Comparison of ENCODE assay signal across 1 cellular context in the genomic region with DNA sequence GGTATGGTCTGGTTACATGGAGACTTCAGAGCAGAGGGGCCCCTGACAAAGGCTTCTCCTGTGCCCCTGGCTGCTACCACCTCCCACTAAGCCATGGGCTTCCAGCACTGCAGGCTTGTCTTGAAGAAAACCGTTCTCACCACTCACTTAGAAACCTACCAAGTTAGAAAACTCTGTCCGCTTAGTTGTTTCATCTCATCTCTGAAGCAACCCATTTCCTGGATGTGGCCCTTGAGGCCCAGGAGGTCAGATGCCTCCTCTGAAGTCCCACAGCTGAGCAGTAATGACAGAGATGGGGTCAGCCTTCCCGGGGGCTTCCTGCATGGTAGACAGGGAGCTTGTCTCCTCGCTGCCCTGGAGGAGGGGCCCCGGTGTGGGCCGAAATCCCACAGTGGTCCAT.
A peak's percentile ranks its signal among the peaks of the same experiment; 100 is the strongest.
TF ChIP-seq lines count a peak whose summit lies in the region.

No MANE protein-coding gene starts in this region.

TF ChIP-seq in HepG2, 621 proteins besides CTCF, POLR2A, EP300 and RAD21:
- TF ChIP-seq ZNF629 (CRISPR knock-in tag; conservative IDR thresholded peaks at IDR 0.05): peak; percentile 70
- TF ChIP-seq SRF (IDR thresholded peaks at IDR 0.05; ENCODE audit: low read depth, low read length): no peak
